1 cellular context compared by ENCODE assay signal in the genomic region with DNA sequence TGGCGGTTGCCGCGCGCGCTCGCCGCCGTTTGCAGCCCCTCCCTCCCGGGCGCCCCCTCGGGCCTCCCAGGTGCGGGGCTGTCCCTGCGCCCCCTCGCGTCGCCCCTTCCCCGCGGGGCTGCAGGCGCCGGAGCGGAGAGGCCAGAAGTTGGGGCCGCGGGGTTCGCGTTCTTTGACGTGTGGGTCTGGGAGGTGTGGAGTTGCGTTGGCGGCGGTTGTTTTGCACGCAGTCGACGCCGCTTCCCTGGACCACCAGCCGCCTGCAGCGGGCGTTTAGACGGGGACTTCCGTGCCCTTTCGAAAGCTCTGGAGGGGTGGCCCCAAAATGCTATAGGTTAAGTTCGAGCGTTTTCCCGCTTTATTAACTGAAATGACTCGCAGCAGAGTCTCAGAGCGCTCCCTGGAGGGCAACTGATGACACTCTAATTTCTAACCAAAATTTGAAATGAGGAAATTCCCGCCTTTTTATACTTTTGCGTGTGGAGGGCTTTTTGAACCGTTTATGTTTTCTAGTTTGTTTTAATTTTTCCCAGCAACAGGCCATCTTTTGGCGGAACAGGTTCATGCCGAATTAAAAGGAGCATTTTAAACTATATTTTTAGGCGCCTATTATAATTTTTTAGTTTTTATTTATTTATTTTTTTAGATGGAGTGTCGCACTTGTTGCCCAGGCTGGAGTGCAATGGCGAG.
TF ChIP-seq lines count a peak whose summit lies in the region.

No MANE protein-coding gene starts in this region.

TF ChIP-seq in K562, 482 proteins besides CTCF, POLR2A, EP300 and RAD21 (continued from another document and continues in another):
- TF ChIP-seq AFF1 (IDR thresholded peaks at IDR 0.05; ENCODE audit: low read depth in 1 of 2, partially characterized antibody in 2 of 2) (peak in 1 of 2 experiments; percentile 34), ZBTB26 (CRISPR knock-in tag; IDR thresholded peaks at IDR 0.05) (no peak), ZBTB33 (CRISPR knock-in tag; IDR thresholded peaks at IDR 0.05) (0 out of 2 replicates have a peak, but pooled peaks have one; percentile 58), NCOA1 (IDR thresholded peaks at IDR 0.05; ENCODE audit: low read depth) (no peak), NUFIP1 (IDR thresholded peaks at IDR 0.05; ENCODE audit: partially characterized antibody) (no peak), YY1 (IDR thresholded peaks at IDR 0.05; ENCODE audit: borderline replicate concordance in 1 of 3, control insufficient read depth in 1 of 3, extremely low read depth in 1 of 3, insufficient read depth in 3 of 3, insufficient read length in 1 of 3, insufficient replicate concordance in 2 of 3, low read depth in 1 of 3, low read length in 2 of 3) (no peak), HDAC8 (tag; IDR thresholded peaks at IDR 0.05) (no peak), PBX2 (CRISPR knock-in tag; IDR thresholded peaks at IDR 0.05; ENCODE audit: low read depth) (no peak), PBX2 (tag; conservative IDR thresholded peaks at IDR 0.05; ENCODE audit: low read depth) (no peak), CBFA2T2 (conservative IDR thresholded peaks at IDR 0.05) (no peak), KDM2B (CRISPR knock-in tag; IDR thresholded peaks at IDR 0.05) (no peak), ERF (CRISPR knock-in tag; IDR thresholded peaks at IDR 0.05) (0 out of 2 replicates have a peak, but pooled peaks have one; percentile 9), NKRF (IDR thresholded peaks at IDR 0.05; ENCODE audit: borderline replicate concordance) (no peak), ZNF780A (CRISPR knock-in tag; IDR thresholded peaks at IDR 0.05) (no peak), ZNF79 (CRISPR knock-in tag; IDR thresholded peaks at IDR 0.05; ENCODE audit: low read depth) (no peak), POLR3G (IDR thresholded peaks at IDR 0.05; ENCODE audit: extremely low read depth, insufficient read length, insufficient replicate concordance) (no peak), ZNF668 (CRISPR knock-in tag; IDR thresholded peaks at IDR 0.05) (no peak), MXI1 (IDR thresholded peaks at IDR 0.05; ENCODE audit: low read depth, low read length) (no peak), ZNF121 (CRISPR knock-in tag; conservative IDR thresholded peaks at IDR 0.05) (no peak), TEAD2 (tag; IDR thresholded peaks at IDR 0.05) (no peak), FOXP1 (CRISPR knock-in tag; IDR thresholded peaks at IDR 0.05) (peak; percentile 89; the same call in 1 of the 2 replicates)
- TF ChIP-seq, protein P1, sequence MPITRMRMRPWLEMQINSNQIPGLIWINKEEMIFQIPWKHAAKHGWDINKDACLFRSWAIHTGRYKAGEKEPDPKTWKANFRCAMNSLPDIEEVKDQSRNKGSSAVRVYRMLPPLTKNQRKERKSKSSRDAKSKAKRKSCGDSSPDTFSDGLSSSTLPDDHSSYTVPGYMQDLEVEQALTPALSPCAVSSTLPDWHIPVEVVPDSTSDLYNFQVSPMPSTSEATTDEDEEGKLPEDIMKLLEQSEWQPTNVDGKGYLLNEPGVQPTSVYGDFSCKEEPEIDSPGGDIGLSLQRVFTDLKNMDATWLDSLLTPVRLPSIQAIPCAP (CRISPR knock-in tag; IDR thresholded peaks at IDR 0.05; ENCODE audit: borderline replicate concordance) = no peak
- TF ChIP-seq, protein P2, sequence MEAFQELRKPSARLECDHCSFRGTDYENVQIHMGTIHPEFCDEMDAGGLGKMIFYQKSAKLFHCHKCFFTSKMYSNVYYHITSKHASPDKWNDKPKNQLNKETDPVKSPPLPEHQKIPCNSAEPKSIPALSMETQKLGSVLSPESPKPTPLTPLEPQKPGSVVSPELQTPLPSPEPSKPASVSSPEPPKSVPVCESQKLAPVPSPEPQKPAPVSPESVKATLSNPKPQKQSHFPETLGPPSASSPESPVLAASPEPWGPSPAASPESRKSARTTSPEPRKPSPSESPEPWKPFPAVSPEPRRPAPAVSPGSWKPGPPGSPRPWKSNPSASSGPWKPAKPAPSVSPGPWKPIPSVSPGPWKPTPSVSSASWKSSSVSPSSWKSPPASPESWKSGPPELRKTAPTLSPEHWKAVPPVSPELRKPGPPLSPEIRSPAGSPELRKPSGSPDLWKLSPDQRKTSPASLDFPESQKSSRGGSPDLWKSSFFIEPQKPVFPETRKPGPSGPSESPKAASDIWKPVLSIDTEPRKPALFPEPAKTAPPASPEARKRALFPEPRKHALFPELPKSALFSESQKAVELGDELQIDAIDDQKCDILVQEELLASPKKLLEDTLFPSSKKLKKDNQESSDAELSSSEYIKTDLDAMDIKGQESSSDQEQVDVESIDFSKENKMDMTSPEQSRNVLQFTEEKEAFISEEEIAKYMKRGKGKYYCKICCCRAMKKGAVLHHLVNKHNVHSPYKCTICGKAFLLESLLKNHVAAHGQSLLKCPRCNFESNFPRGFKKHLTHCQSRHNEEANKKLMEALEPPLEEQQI (IDR thresholded peaks at IDR 0.05) = peak; percentile 89
- TF ChIP-seq, protein P3, sequence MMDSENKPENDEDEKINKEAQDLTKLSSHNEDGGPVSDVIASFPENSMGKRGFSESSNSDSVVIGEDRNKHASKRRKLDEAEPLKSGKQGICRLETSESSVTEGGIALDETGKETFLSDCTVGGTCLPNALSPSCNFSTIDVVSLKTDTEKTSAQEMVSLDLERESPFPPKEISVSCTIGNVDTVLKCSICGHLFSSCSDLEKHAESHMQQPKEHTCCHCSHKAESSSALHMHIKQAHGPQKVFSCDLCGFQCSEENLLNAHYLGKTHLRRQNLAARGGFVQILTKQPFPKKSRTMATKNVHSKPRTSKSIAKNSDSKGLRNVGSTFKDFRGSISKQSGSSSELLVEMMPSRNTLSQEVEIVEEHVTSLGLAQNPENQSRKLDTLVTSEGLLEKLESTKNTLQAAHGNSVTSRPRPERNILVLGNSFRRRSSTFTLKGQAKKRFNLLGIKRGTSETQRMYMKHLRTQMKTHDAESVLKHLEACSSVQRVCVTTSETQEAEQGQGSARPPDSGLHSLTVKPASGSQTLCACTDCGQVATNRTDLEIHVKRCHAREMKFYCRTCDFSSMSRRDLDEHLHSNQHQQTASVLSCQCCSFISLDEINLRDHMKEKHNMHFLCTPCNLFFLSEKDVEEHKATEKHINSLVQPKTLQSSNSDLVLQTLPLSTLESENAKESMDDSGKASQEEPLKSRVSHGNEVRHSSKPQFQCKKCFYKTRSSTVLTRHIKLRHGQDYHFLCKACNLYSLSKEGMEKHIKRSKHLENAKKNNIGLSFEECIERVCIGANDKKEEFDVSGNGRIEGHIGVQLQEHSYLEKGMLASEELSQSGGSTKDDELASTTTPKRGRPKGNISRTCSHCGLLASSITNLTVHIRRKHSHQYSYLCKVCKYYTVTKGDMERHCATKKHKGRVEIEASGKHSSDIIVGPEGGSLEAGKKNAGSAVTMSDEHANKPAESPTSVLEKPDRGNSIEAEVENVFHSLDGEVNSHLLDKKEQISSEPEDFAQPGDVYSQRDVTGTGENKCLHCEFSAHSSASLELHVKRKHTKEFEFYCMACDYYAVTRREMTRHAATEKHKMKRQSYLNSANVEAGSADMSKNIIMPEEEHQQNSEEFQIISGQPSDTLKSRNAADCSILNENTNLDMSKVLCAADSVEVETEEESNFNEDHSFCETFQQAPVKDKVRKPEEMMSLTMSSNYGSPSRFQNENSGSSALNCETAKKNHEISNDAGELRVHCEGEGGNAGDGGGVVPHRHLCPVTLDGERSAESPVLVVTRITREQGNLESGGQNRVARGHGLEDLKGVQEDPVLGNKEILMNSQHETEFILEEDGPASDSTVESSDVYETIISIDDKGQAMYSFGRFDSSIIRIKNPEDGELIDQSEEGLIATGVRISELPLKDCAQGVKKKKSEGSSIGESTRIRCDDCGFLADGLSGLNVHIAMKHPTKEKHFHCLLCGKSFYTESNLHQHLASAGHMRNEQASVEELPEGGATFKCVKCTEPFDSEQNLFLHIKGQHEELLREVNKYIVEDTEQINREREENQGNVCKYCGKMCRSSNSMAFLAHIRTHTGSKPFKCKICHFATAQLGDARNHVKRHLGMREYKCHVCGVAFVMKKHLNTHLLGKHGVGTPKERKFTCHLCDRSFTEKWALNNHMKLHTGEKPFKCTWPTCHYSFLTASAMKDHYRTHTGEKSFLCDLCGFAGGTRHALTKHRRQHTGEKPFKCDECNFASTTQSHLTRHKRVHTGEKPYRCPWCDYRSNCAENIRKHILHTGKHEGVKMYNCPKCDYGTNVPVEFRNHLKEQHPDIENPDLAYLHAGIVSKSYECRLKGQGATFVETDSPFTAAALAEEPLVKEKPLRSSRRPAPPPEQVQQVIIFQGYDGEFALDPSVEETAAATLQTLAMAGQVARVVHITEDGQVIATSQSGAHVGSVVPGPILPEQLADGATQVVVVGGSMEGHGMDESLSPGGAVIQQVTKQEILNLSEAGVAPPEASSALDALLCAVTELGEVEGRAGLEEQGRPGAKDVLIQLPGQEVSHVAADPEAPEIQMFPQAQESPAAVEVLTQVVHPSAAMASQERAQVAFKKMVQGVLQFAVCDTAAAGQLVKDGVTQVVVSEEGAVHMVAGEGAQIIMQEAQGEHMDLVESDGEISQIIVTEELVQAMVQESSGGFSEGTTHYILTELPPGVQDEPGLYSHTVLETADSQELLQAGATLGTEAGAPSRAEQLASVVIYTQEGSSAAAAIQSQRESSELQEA (IDR thresholded peaks at IDR 0.05; ENCODE audit: low read depth) = no peak
